1 cellular context compared by ENCODE assay signal in genomic region chr1:12196641-12197482, GRCh38.
TF ChIP-seq lines count a peak whose summit lies in the region.

No MANE protein-coding gene starts in this region.

TF ChIP-seq in GM23338, 12 proteins besides CTCF, POLR2A, EP300 and RAD21 (continued from another document):
- TF ChIP-seq REST (IDR thresholded peaks at IDR 0.05; ENCODE audit: unreplicated experiment): no peak
